20 cellular contexts compared by ENCODE assay signal in the genomic region with DNA sequence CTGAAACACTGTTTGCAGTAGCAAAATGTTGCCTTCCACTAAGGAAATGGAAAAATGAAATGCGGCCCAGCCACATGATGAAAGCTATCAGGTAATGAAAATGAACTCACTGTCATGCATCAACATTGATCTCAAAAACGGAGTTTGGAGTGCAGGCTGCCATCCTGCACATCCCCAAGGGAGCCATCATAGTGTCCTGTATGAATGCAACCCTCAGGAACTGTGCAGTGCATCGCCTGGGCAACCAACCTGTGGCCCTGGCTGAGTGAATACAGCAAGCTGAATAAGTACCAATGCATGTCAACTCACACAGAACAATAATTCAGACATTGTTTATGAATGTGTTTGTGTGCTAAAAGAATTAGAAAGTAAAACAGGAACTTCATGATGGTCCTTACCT. TPM values are rescaled to one million over a fixed set of nuclear protein-coding genes. Genes with fewer than 3 reads are reported as not detected.
"Had no signal": no experiment of that assay in that cellular context is flagged by ENCODE, and none has a peak within 500 bp of the region (broad histone marks: within the 10 kb centered on the region; RNA-seq: fewer than 3 reads in every experiment).

No MANE protein-coding gene starts in this region.

- ATAC-seq: esophagus mucosa, gastrocnemius medialis, heart right ventricle, mucosa of descending colon, psoas muscle, right cardiac atrium had no signal

- DNase-seq: activated CD4-positive, alpha-beta T cell treated with anti-CD3 and anti-CD28 coated beads for 4 hours; activated gamma-delta T cell treated with Interleukin-2 at 50 U/mL for 16 hours; activated T-cell treated with anti-CD3 and anti-CD28 coated beads for 4 hours; cerebellar nuclear complex; cortex of kidney; effector CD4-positive, alpha-beta T cell; gastrocnemius medialis; heart right ventricle; mesenchymal stem cell; mucosa of descending colon; naive B cell; ovary; psoas muscle; right cardiac atrium had no signal

- H3K4me3 Mint-ChIP-seq: activated CD4-positive, alpha-beta memory T cell treated with anti-CD3 and anti-CD28 coated beads for 36 hours; activated T-helper 1 cell treated with anti-CD3 and anti-CD28 coated beads, Interleukin-12 subunit alpha, Interleukin-12 subunit beta, Interleukin-2, Interleukin-4 antibody, amounts not matched to agents 30 ng/mL and 10 ng/mL and 1 ng/mL, durations not matched to agents 14 hours and 24 hours and 36 hours; naive B cell; stimulated activated naive CD8-positive, alpha-beta T cell treated with anti-CD3 and anti-CD28 coated beads, Interleukin-15, Interleukin-2, amounts not matched to agents 100 ng/mL and 50 ng/mL, for 24 hours had no signal

- H3K27ac Mint-ChIP-seq: activated CD4-positive, alpha-beta memory T cell treated with anti-CD3 and anti-CD28 coated beads for 36 hours; activated T-helper 1 cell treated with anti-CD3 and anti-CD28 coated beads, Interleukin-12 subunit alpha, Interleukin-12 subunit beta, Interleukin-2, Interleukin-4 antibody, amounts not matched to agents 30 ng/mL and 10 ng/mL and 1 ng/mL, durations not matched to agents 14 hours and 24 hours and 36 hours; stimulated activated naive CD8-positive, alpha-beta T cell treated with anti-CD3 and anti-CD28 coated beads, Interleukin-15, Interleukin-2, amounts not matched to agents 100 ng/mL and 50 ng/mL, for 24 hours had no signal

RNA-seq across cellular contexts. Expression of gene TXNDC2, which starts 23.1 kb away (rescaled TPM):
- total RNA-seq: activated CD4-positive, alpha-beta memory T cell treated with anti-CD3 and anti-CD28 coated beads for 36 hours; activated naive CD4-positive, alpha-beta T cell treated with anti-CD3 and anti-CD28 coated beads, Interleukin-2, amount 50 U/mL, for 72 hours; esophagus mucosa; gastrocnemius medialis; skeletal muscle tissue had no signal
